In the genomic region with DNA sequence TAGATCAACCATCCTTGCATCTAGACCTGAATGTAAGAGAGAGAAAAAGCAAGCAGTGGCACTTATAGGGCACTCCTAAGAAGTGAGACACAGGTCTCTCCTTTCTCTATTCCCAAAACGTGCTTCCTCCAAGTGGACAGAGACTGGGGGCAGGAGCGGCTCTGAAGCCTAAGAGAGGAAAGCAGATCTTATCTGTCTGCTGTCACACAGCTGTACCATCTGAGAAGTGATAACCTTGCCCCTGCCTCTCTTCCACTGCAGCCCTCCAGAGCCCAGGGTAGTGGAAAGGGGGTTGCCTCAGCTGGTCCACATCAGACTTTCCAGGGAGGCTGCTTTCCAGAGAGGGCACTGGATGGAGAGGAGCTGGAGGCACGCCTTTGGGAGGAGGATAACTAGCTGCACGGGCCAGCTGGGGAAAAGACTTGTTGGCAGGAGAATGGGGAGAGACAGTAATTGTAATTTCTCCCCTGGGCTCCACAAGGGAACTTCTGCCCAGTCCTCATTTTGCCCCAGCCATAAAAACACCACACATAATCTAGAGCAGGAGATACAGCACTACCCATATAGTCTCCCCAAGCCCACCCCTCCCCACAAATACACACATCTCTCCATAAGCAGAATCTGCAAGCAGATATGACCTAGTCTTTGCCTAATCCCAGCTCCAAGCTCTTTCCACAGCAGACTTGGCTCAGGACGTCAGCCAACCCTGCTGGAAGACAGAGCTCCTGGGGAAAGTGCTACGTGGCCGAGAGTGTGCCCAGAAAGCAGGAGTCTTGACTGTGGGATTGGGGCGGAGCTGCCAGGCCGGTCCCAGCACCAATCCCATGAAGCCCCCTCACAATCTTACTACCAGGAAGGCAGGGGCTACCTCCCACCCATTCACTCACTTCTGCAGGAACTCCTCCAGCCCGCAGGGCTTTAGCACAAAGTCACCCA, we compare ENCODE assay signal across 10 cellular contexts. TPM values are rescaled to one million over a fixed set of nuclear protein-coding genes. Genes with fewer than 3 reads are reported as not detected.
DNase-seq lines count a peak whose midpoint lies in the region; ATAC-seq, FAIRE-seq and TF ChIP-seq lines count a peak whose summit lies in the region.
"Had no signal": no experiment of that assay in that cellular context is flagged by ENCODE, and none has a peak within 500 bp of the region (broad histone marks: within the 10 kb centered on the region; RNA-seq: fewer than 3 reads in every experiment).

No MANE protein-coding gene starts in this region.

- in situ Hi-C loops in IMR-90 (cut with MboI; ENCODE audit: low sequenced_read_pairs), result no loop called here

- H4K8ac ChIP-seq in IMR-90 (ENCODE audit: low read depth in 2 of 2, low read length in 2 of 2), result no peak overlapping the region
- H4K8ac ChIP-seq in mesendoderm (ENCODE audit: low read depth, low read length), result no peak overlapping the region

- no peaks in the 10 kb centered on the region for H3K79me1 ChIP-seq in IMR-90 (ENCODE audit: low read depth in 1 of 2, low read length in 2 of 2)
- H3K79me1 ChIP-seq in mesendoderm (ENCODE audit: low read length), result no peaks in the 10 kb centered on the region

- H3K4ac ChIP-seq in IMR-90 (ENCODE audit: low read depth, low read length), result no peak overlapping the region
- no peak overlapping the region for H3K4ac ChIP-seq in mesendoderm (ENCODE audit: low read depth, low read length)

- peaks cover 0 to 1% of the 10 kb centered on the region in 2 donors for H3K9me3 Mint-ChIP-seq in stimulated activated naive B cell treated with anti-CD40 and anti-IgM and Interleukin-4, amounts not matched to agents 10 μg/mL and 1 μg/mL and 100 μg/mL, for 72 hours
- no peaks in the 10 kb centered on the region for H3K9me3 Mint-ChIP-seq in MCF 10A (ENCODE audit: unreplicated experiment)
- H3K9me3 Mint-ChIP-seq: natural killer cell treated with Interleukin-12 subunit alpha and Interleukin-12 subunit beta and Interleukin-15 and Interleukin-18, amount 100 ng/mL, for 72 hours had no signal

- intact Hi-C loops in IMR-90 (cut with micrococcal nuclease), result no loop called here
- intact Hi-C loops in kidney (cut with DNase I), result no loop called here
- intact Hi-C loops in MCF 10A (cut with micrococcal nuclease), result no loop called here

- H3K27me3 Mint-ChIP-seq in stimulated activated naive B cell treated with anti-CD40 and anti-IgM and Interleukin-4, amounts not matched to agents 10 μg/mL and 1 μg/mL and 100 μg/mL, for 72 hours, result no peaks in the 10 kb centered on the region
- H3K27me3 Mint-ChIP-seq in MCF 10A (ENCODE audit: insufficient read depth, unreplicated experiment), result no peaks in the 10 kb centered on the region
- H3K27me3 Mint-ChIP-seq: natural killer cell treated with Interleukin-12 subunit alpha and Interleukin-12 subunit beta and Interleukin-15 and Interleukin-18, amount 100 ng/mL, for 72 hours had no signal

- H3K36me3 Mint-ChIP-seq in stimulated activated naive B cell treated with anti-CD40 and anti-IgM and Interleukin-4, amounts not matched to agents 10 μg/mL and 1 μg/mL and 100 μg/mL, for 72 hours, result peaks cover 51 to 74% of the 10 kb centered on the region in 2 donors
- H3K36me3 Mint-ChIP-seq in MCF 10A (ENCODE audit: insufficient read depth, unreplicated experiment), result no peaks in the 10 kb centered on the region
- H3K36me3 Mint-ChIP-seq: natural killer cell treated with Interleukin-12 subunit alpha and Interleukin-12 subunit beta and Interleukin-15 and Interleukin-18, amount 100 ng/mL, for 72 hours had no signal

- BruUV-seq in IMR-90 (replicated peaks; lab: Mats Ljungman, UMichigan), result no TSS peak
- no TSS peak for BruUV-seq in MCF 10A (replicated peaks; lab: Mats Ljungman, UMichigan)

- WGBS in IMR-90 (ENCODE audit: extremely low coverage in 2 of 2, insufficient read length in 1 of 2), 2 experiments, result no CpG with 5 or more reads among the region's 10 CpGs
- WGBS in mesendoderm (ENCODE audit: extremely low coverage, insufficient coverage, low lambda C conversion rate), result no CpG with 5 or more reads among the region's 10 CpGs

- peak overlapping the region; percentile 98 for H3K27ac Mint-ChIP-seq in stimulated activated naive B cell treated with anti-CD40 and anti-IgM and Interleukin-4, amounts not matched to agents 10 μg/mL and 1 μg/mL and 100 μg/mL, for 72 hours
- H3K27ac Mint-ChIP-seq in MCF 10A (ENCODE audit: low read depth, unreplicated experiment), result no peak overlapping the region

- no peak overlapping the region for H4K5ac ChIP-seq in IMR-90 (ENCODE audit: low read depth, low read length)
- no peak overlapping the region for H4K5ac ChIP-seq in mesendoderm (ENCODE audit: low read length)

- H2AFZ ChIP-seq in IMR-90 (replicated peaks; ENCODE audit: low read length, poor library complexity), result peak overlapping the region; percentile 27

- H3K27ac ChIP-seq in IMR-90 (ENCODE audit: insufficient read depth, low read length) (no peak overlapping the region), kidney (ENCODE audit: low read depth in 2 of 2, low read length in 2 of 2) (peak overlapping the region; percentile 48 to 84), mesendoderm (ENCODE audit: low read depth, low read length) (no peak overlapping the region)

- no peak for ATAC-seq in IMR-90 (ENCODE audit: low read depth)
- no peak for ATAC-seq in stimulated activated naive B cell treated with anti-CD40 and anti-IgM and Interleukin-4, amounts not matched to agents 10 μg/mL and 1 μg/mL and 100 μg/mL, for 72 hours (replicated peaks)
- ATAC-seq: natural killer cell treated with Interleukin-12 subunit alpha and Interleukin-12 subunit beta and Interleukin-15 and Interleukin-18, amount 100 ng/mL, for 72 hours had no signal

- no peak for FAIRE-seq in kidney (lab: Jason Lieb, UNC)

- DNase-seq in IMR-90 (no peak), adipocyte (ENCODE audit: low read depth) (no peak), kidney (no peak), MCF 10A (ENCODE audit: unreplicated experiment) (no peak), mesendoderm (no peak), H4 (ENCODE audit: low spot score) (no peak)
- no peak for DNase-seq in stimulated activated naive B cell treated with anti-CD40 and anti-IgM and Interleukin-4, amounts not matched to agents 10 μg/mL and 1 μg/mL and 100 μg/mL, for 72 hours
- DNase-seq: activated CD4-positive, CD25-positive, alpha-beta regulatory T cell; NCI-H2081 treated with DMSO at 0.1 percent for 48 hours had no signal

- dilution Hi-C loops in IMR-90 (cut with HindIII; ENCODE audit: low sequenced_read_pairs, unreplicated experiment), result no loop called here

- no peak for TF ChIP-seq POLR2A in IMR-90 (IDR thresholded peaks at IDR 0.05; ENCODE audit: low read depth, low read length)

- CTCF ChIA-PET in IMR-90 (lab: Yijun Ruan, JAX) (interaction anchor here (1.3 to 1.8 kb wide), 2 partner anchors 15 to 65 kb away, joined by 3 to 4 read pairs; no protein-coding TSS in a partner anchor), MCF 10A (lab: Yijun Ruan, JAX) (interaction anchor here (0.7 to 1.3 kb wide), 5 partner anchors 31 to 64 kb away, joined by 3 to 4 read pairs (median 3); partner anchors contain the start of gene PIK3C2B)

- no peak overlapping the region for H4K91ac ChIP-seq in IMR-90 (ENCODE audit: insufficient read depth, low read depth, low read length)

- no peak overlapping the region for H3K18ac ChIP-seq in IMR-90 (ENCODE audit: low read depth, low read length)
- no peak overlapping the region for H3K18ac ChIP-seq in mesendoderm (ENCODE audit: low read length)

- TF ChIP-seq CTCF in IMR-90 (conservative IDR thresholded peaks at IDR 0.05; ENCODE audit: low read depth, low read length), result no peak
- no peak for TF ChIP-seq CTCF in kidney (IDR thresholded peaks at IDR 0.05; ENCODE audit: borderline replicate concordance, extremely low read depth, insufficient read depth)
- TF ChIP-seq CTCF in MCF 10A (IDR thresholded peaks at IDR 0.05; ENCODE audit: unreplicated experiment), result no peak

- no peak for TF ChIP-seq RAD21 in IMR-90 (IDR thresholded peaks at IDR 0.05; ENCODE audit: low read length)

- no peaks in the 10 kb centered on the region; the same call in 1 of the 2 replicates for H3K9me1 ChIP-seq in IMR-90 (ENCODE audit: insufficient read depth, low read length)

- H3K4me1 Mint-ChIP-seq in stimulated activated naive B cell treated with anti-CD40 and anti-IgM and Interleukin-4, amounts not matched to agents 10 μg/mL and 1 μg/mL and 100 μg/mL, for 72 hours, result peaks cover 83 to 97% of the 10 kb centered on the region in 2 donors
- H3K4me1 Mint-ChIP-seq in MCF 10A (ENCODE audit: insufficient read depth, unreplicated experiment), result no peaks in the 10 kb centered on the region

- no peak overlapping the region for H2AK9ac ChIP-seq in IMR-90 (replicated peaks; ENCODE audit: low read depth, low read length, poor library complexity)

- H3K9ac ChIP-seq in IMR-90 (ENCODE audit: low read depth, low read length), result no peak overlapping the region
- no peak overlapping the region for H3K9ac ChIP-seq in adipocyte (ENCODE audit: low read length)
- no peak overlapping the region for H3K9ac ChIP-seq in kidney (ENCODE audit: low read length in 2 of 2)
- H3K9ac ChIP-seq in mesendoderm (ENCODE audit: low read length), result no peak overlapping the region

- peak overlapping the region; percentile 31 to 65 for H3K4me3 Mint-ChIP-seq in stimulated activated naive B cell treated with anti-CD40 and anti-IgM and Interleukin-4, amounts not matched to agents 10 μg/mL and 1 μg/mL and 100 μg/mL, for 72 hours
- H3K4me3 Mint-ChIP-seq in MCF 10A (ENCODE audit: unreplicated experiment), result no peak overlapping the region
- H3K4me3 Mint-ChIP-seq: natural killer cell treated with Interleukin-12 subunit alpha and Interleukin-12 subunit beta and Interleukin-15 and Interleukin-18, amount 100 ng/mL, for 72 hours had no signal

- H3K36me3 ChIP-seq in IMR-90 (ENCODE audit: control insufficient read depth, insufficient read depth, low read length) (peaks cover 20% of the 10 kb centered on the region), adipocyte (ENCODE audit: control insufficient read depth, insufficient read depth, low read length, severe bottlenecking) (peaks cover 50% of the 10 kb centered on the region), kidney (ENCODE audit: control insufficient read depth in 1 of 2, insufficient read depth in 2 of 2, low read length in 2 of 2) (peaks cover 7 to 12% of the 10 kb centered on the region in 2 donors), mesendoderm (ENCODE audit: control insufficient read depth, insufficient read depth, low read length) (no peaks in the 10 kb centered on the region)

- H2BK15ac ChIP-seq in IMR-90 (ENCODE audit: low read depth, low read length), result no peak overlapping the region
- H2BK15ac ChIP-seq in mesendoderm (replicated peaks; ENCODE audit: low read depth), result no peak overlapping the region

- H3K79me2 ChIP-seq in mesendoderm (ENCODE audit: control insufficient read depth, insufficient read depth, low read length), result no peaks in the 10 kb centered on the region

- no peak overlapping the region for H3K14ac ChIP-seq in IMR-90 (replicated peaks; ENCODE audit: low read depth, low read length)

- H2BK5ac ChIP-seq in IMR-90 (ENCODE audit: low read depth, low read length, poor library complexity, severe bottlenecking) (no peak overlapping the region), mesendoderm (ENCODE audit: low read length) (no peak overlapping the region)

- no peak overlapping the region for H2BK20ac ChIP-seq in IMR-90 (ENCODE audit: low read depth, low read length)

- H3K4me2 ChIP-seq in IMR-90 (ENCODE audit: low read depth, low read length) (no peak overlapping the region), mesendoderm (ENCODE audit: low read length) (no peak overlapping the region)

- H3K9me3 ChIP-seq in IMR-90 (ENCODE audit: control insufficient read depth, insufficient read depth, low read length) (no peaks in the 10 kb centered on the region), adipocyte (ENCODE audit: control insufficient read depth, low read length) (no peaks in the 10 kb centered on the region), kidney (ENCODE audit: control insufficient read depth in 1 of 2, low read length in 2 of 2) (no peaks in the 10 kb centered on the region)

- POLR2A ChIA-PET in IMR-90 (lab: Charles Lee; ENCODE audit: unreplicated experiment), result no interaction called here
- POLR2A ChIA-PET in MCF 10A (lab: Yijun Ruan, JAX), result interaction anchor here (0.6 to 1.2 kb wide), 2 partner anchors 10 to 11 kb away, joined by 3 read pairs; no protein-coding TSS in a partner anchor

- H2BK120ac ChIP-seq in IMR-90 (ENCODE audit: low read depth, low read length) (no peak overlapping the region), mesendoderm (ENCODE audit: low read depth, low read length) (no peak overlapping the region)

- no peaks in the 10 kb centered on the region for H3K27me3 ChIP-seq in IMR-90 (ENCODE audit: control insufficient read depth, insufficient read depth, low read length)
- H3K27me3 ChIP-seq in adipocyte (replicated peaks; ENCODE audit: control insufficient read depth, insufficient read depth, low read length), result no peaks in the 10 kb centered on the region
- H3K27me3 ChIP-seq in mesendoderm (ENCODE audit: insufficient read depth, low read length, poor library complexity), result no peaks in the 10 kb centered on the region

- H4K20me1 ChIP-seq in IMR-90 (ENCODE audit: insufficient read depth, low read length), result no peaks in the 10 kb centered on the region

- no peak overlapping the region for H3K56ac ChIP-seq in IMR-90 (ENCODE audit: extremely low read depth, insufficient read depth, low read length)
- no peak overlapping the region for H3K56ac ChIP-seq in mesendoderm (ENCODE audit: low read length)

- H2AK5ac ChIP-seq in IMR-90 (ENCODE audit: low read depth, low read length), result no peak overlapping the region
- H2AK5ac ChIP-seq in mesendoderm (ENCODE audit: low read length), result no peak overlapping the region

- H3K4me3 ChIP-seq in IMR-90 (ENCODE audit: insufficient read depth, low read depth, low read length), result no peak overlapping the region
- peak overlapping the region; percentile 12 for H3K4me3 ChIP-seq in adipocyte (ENCODE audit: low read length)
- H3K4me3 ChIP-seq in kidney (ENCODE audit: low read length in 2 of 2), result no peak overlapping the region
- H3K4me3 ChIP-seq in mesendoderm (ENCODE audit: low read length), result no peak overlapping the region

- no peaks in the 10 kb centered on the region; the same call in 1 of the 2 replicates for H3K4me1 ChIP-seq in IMR-90 (ENCODE audit: control insufficient read depth, insufficient read depth, low read length)
- H3K4me1 ChIP-seq in adipocyte (ENCODE audit: control insufficient read depth, insufficient read depth, low read length), result peaks cover 37% of the 10 kb centered on the region
- peaks cover 5 to 40% of the 10 kb centered on the region in 2 donors for H3K4me1 ChIP-seq in kidney (ENCODE audit: control insufficient read depth in 1 of 2, insufficient read depth in 1 of 2, low read depth in 1 of 2, low read length in 2 of 2)
- no peaks in the 10 kb centered on the region for H3K4me1 ChIP-seq in mesendoderm (ENCODE audit: control insufficient read depth, low read depth, low read length)

- H3K23ac ChIP-seq in IMR-90 (ENCODE audit: low read depth, low read length) (no peak overlapping the region), mesendoderm (ENCODE audit: low read length) (no peak overlapping the region)

RNA-seq across cellular contexts. Expression of gene PIK3C2B, which starts 31.2 kb away (rescaled TPM):
- total RNA-seq in IMR-90 (2012; rRNA removed) (1.1 and 2.8 TPM in 2 replicates), kidney (36.4 TPM), MCF 10A (2022) (3.4 and 4.4 TPM in 2 replicates)
- polyA plus RNA-seq in IMR-90 (2012; rRNA removed) (2.9 and 4.3 TPM in 2 replicates), kidney (ENCODE audit: insufficient read depth, low read depth, low replicate concordance) (2.5 TPM)
- 1.6 and 3.2 TPM in 2 replicates for polyA plus RNA-seq in IMR-90 (2012; cell fraction: cytosol; rRNA removed)
- polyA plus RNA-seq in IMR-90 (2012; cell fraction: nucleus; rRNA removed; ENCODE audit: low replicate concordance), result 5.1 and 6.9 TPM in 2 replicates
- polyA plus RNA-seq in mesendoderm (2013, experiment 1 of 2), result 6.1 TPM
- 6.1 TPM for polyA plus RNA-seq in mesendoderm (2013, experiment 2 of 2)
- 2.4 and 3.4 TPM in 2 replicates for total RNA-seq in H4 (2014; rRNA removed; shearing (Covaris generic))

RNA-seq across cellular contexts. Expression of gene PPP1R15B, which starts 51.8 kb away (rescaled TPM):
- total RNA-seq in IMR-90 (2012; rRNA removed) (14.9 and 20.3 TPM in 2 replicates), kidney (41.6 TPM), MCF 10A (2022) (86.0 and 94.8 TPM in 2 replicates)
- polyA plus RNA-seq in IMR-90 (2012; rRNA removed) (14.4 and 15.0 TPM in 2 replicates), kidney (ENCODE audit: insufficient read depth, low read depth, low replicate concordance) (12.3 TPM)
- polyA plus RNA-seq in IMR-90 (2012; cell fraction: cytosol; rRNA removed), result 8.7 and 10.7 TPM in 2 replicates
- polyA plus RNA-seq in IMR-90 (2012; cell fraction: nucleus; rRNA removed; ENCODE audit: low replicate concordance), result 6.9 and 17.1 TPM in 2 replicates
- polyA plus RNA-seq in mesendoderm (2013, experiment 1 of 2), result 26.9 TPM
- polyA plus RNA-seq in mesendoderm (2013, experiment 2 of 2), result 25.4 TPM
- 17.9 and 19.2 TPM in 2 replicates for total RNA-seq in H4 (2014; rRNA removed; shearing (Covaris generic))

RNA-seq across cellular contexts. Expression of gene MDM4, which starts 52.8 kb away (rescaled TPM):
- total RNA-seq in IMR-90 (2012; rRNA removed) (19.2 and 20.1 TPM in 2 replicates), kidney (87.9 TPM), MCF 10A (2022) (162 and 174 TPM in 2 replicates)
- polyA plus RNA-seq in IMR-90 (2012; rRNA removed) (3.7 and 7.4 TPM in 2 replicates), kidney (ENCODE audit: insufficient read depth, low read depth, low replicate concordance) (6.3 TPM)
- 0.76 and 1.6 TPM in 2 replicates for polyA plus RNA-seq in IMR-90 (2012; cell fraction: cytosol; rRNA removed)
- 9.4 and 42.7 TPM in 2 replicates for polyA plus RNA-seq in IMR-90 (2012; cell fraction: nucleus; rRNA removed; ENCODE audit: low replicate concordance)
- 10.9 TPM for polyA plus RNA-seq in mesendoderm (2013, experiment 1 of 2)
- polyA plus RNA-seq in mesendoderm (2013, experiment 2 of 2), result 10.7 TPM
- 3.6 and 5.9 TPM in 2 replicates for total RNA-seq in H4 (2014; rRNA removed; shearing (Covaris generic))

Comparison
In these comparisons a context has a peak if more than half of its experiments do, and no peak if none do; other contexts are left out.
1. H3K27ac ChIP-seq: peak in kidney (2 of 2); none in IMR-90 (single experiment) and mesendoderm (single experiment).